In the genomic region with DNA sequence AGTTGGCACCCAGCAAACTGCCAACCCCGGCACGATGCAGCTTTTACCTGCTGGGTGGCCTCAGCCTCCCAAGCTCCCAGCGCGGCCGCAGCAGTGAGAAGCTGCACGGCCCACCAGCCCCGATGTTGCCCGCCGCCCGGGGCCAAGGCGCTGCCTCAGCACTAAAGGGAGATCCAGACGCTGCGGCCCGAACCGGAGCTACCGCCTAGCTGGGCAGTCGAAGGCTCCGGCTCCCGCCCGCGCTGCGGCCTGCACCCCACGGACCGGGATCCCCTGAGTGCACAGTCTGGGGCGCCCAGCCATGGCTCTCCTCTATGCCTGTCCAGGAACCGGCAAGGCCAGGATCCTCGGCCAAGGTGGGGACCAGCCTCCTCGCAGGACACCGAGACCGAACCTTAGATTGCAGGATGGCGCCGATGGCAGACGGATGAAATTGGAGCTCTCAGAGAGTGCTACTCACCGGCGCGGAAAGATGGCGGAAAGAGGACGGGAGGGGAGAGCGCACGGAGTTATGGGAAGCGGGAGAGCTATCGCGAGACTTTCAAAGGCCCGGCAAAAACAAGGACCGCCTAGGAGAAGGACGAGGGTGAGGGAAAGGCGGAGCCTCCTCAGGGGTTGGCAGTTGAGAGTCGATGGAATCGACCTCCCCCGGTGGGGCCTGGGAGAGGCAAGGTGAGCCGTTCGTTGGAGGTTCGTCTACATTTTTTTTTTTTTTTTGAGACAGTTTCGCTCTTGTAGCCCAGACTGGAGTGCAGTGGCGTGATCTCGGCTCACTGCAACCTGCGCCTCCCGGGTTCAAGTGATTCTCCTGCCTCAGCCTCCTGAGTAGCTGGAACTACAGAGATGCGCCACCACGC, we compare ENCODE assay signal across 8 cellular contexts. TPM values are rescaled to one million over a fixed set of nuclear protein-coding genes. Genes with fewer than 3 reads are reported as not detected.
A peak's percentile ranks its signal among the peaks of the same experiment; 100 is the strongest.
DNase-seq lines count a peak whose midpoint lies in the region; ATAC-seq and TF ChIP-seq lines count a peak whose summit lies in the region.

A gene (minus strand): TSS at position 485 of the 857 bp plus-strand sequence. CDS start 1,221 bp downstream, outside the sequence.

- no peak for TF ChIP-seq CTCF in Panc1 (IDR thresholded peaks at IDR 0.05)

- H3K9me3 Mint-ChIP-seq in activated T-cell treated with anti-CD3 and anti-CD28 coated beads, Interleukin-2, amount 50 U/mL, for 4 hours: no peaks in the 10 kb centered on the region

- in situ Hi-C loops in Panc1 (cut with HindIII; ENCODE audit: low pct_unique_long_range_greater_than_20kb, low sequenced_read_pairs): no loop called here

- no peaks in the 10 kb centered on the region for H3K27me3 ChIP-seq in Panc1 (ENCODE audit: control insufficient read depth, insufficient read depth, low read length)
- no peaks in the 10 kb centered on the region for H3K27me3 ChIP-seq in esophagus (ENCODE audit: control insufficient read depth in 1 of 2, insufficient read depth in 2 of 2, low read length in 2 of 2)
- H3K27me3 ChIP-seq in muscle layer of colon (ENCODE audit: control insufficient read depth in 1 of 2, insufficient read depth in 2 of 2, low read length in 2 of 2): no peaks in the 10 kb centered on the region

- peak; percentile 98 for DNase-seq in DMS53 (lab: John Stamatoyannopoulos, UW)
- peak; percentile 93 for DNase-seq in KG1 (lab: John Stamatoyannopoulos, UW)
- DNase-seq in Panc1 (ENCODE audit: low read depth, low spot score): peak; percentile 97
- DNase-seq in activated T-cell treated with anti-CD3 and anti-CD28 coated beads, Interleukin-2, amount 50 U/mL, for 4 hours: peak; percentile 88
- peak; percentile 82 for DNase-seq in stimulated activated CD8-positive, alpha-beta memory T cell treated with anti-CD3 and anti-CD28 coated beads, Interleukin-7, amount 100 ng/mL, for 24 hours (ENCODE audit: low read depth)

- no peaks in the 10 kb centered on the region for H3K27me3 Mint-ChIP-seq in activated T-cell treated with anti-CD3 and anti-CD28 coated beads, Interleukin-2, amount 50 U/mL, for 4 hours (ENCODE audit: low read depth)

- H3K36me3 ChIP-seq in Panc1 (ENCODE audit: control insufficient read depth, insufficient read depth, low read length): peaks cover 59% of the 10 kb centered on the region
- peaks cover 3 to 18% of the 10 kb centered on the region in 2 donors for H3K36me3 ChIP-seq in esophagus (ENCODE audit: control insufficient read depth in 2 of 2, insufficient read depth in 2 of 2, low read length in 1 of 2)
- H3K36me3 ChIP-seq in muscle layer of colon (ENCODE audit: insufficient read depth, low read length): peaks cover 62% of the 10 kb centered on the region

- H3K9me3 ChIP-seq in Panc1 (ENCODE audit: control insufficient read depth, insufficient read depth, low read depth, low read length) (no peaks in the 10 kb centered on the region), esophagus (ENCODE audit: control insufficient read depth in 2 of 2, insufficient read depth in 1 of 2, low read depth in 1 of 2, low read length in 1 of 2) (no peaks in the 10 kb centered on the region), muscle layer of colon (ENCODE audit: low read length) (no peaks in the 10 kb centered on the region)

- CTCF ChIA-PET in Panc1 (lab: Charles Lee): interaction anchor here (1.4 kb wide), 1 partner anchor 11 kb away, joined by 5 read pairs; a partner anchor contains a TSS

- peak within 1 kb of the TSS; percentile 99 for H3K4me3 Mint-ChIP-seq in activated T-cell treated with anti-CD3 and anti-CD28 coated beads, Interleukin-2, amount 50 U/mL, for 4 hours

- H3K9ac ChIP-seq in muscle layer of colon (ENCODE audit: low read length): peak within 1 kb of the TSS; percentile 76

- ATAC-seq in GM21723 (IDR thresholded peaks at IDR 0.05; ENCODE audit: unreplicated experiment) (peak; percentile 89), Panc1 (peak; percentile 95)
- peak; percentile 93 to 96 for ATAC-seq in activated T-cell treated with anti-CD3 and anti-CD28 coated beads, Interleukin-2, amount 50 U/mL, for 4 hours

- H3K36me3 Mint-ChIP-seq in activated T-cell treated with anti-CD3 and anti-CD28 coated beads, Interleukin-2, amount 50 U/mL, for 4 hours (ENCODE audit: insufficient read depth): peaks cover 60% of the 10 kb centered on the region

- peak within 1 kb of the TSS; percentile 98 for H3K27ac ChIP-seq in Panc1 (ENCODE audit: low read length)
- peak within 1 kb of the TSS; percentile 94 for H3K27ac ChIP-seq in esophagus (ENCODE audit: low read depth in 2 of 2, low read length in 1 of 2)
- H3K27ac ChIP-seq in muscle layer of colon (ENCODE audit: low read depth, low read length): peak within 1 kb of the TSS; percentile 89

- intact Hi-C loops in Panc1 (cut with micrococcal nuclease; ENCODE audit: unreplicated experiment): no loop called here

- no TSS peak for BruUV-seq in Panc1 (replicated peaks; lab: Mats Ljungman, UMichigan)

- 1 to 2% methylated on average over 60 of the region's 60 CpGs for WGBS in esophagus, 2 donors

- H3K4me3 ChIP-seq in Panc1 (ENCODE audit: low read depth in 2 of 2, low read length in 2 of 2) (peak within 1 kb of the TSS; percentile 75 to 96), esophagus (ENCODE audit: low read depth in 1 of 2, low read length in 2 of 2) (peak within 1 kb of the TSS; percentile 98), muscle layer of colon (ENCODE audit: low read depth in 1 of 2, low read length in 2 of 2) (peak within 1 kb of the TSS; percentile 95)

- H3K4me1 ChIP-seq in Panc1 (ENCODE audit: control insufficient read depth, insufficient read depth, low read length): peaks cover 46% of the 10 kb centered on the region
- peaks cover 0 to 5% of the 10 kb centered on the region in 2 donors for H3K4me1 ChIP-seq in esophagus (ENCODE audit: control insufficient read depth in 2 of 2, insufficient read depth in 2 of 2, low read length in 1 of 2)
- H3K4me1 ChIP-seq in muscle layer of colon (ENCODE audit: insufficient read depth, low read length): peaks cover 40% of the 10 kb centered on the region

- POLR2A ChIA-PET in Panc1 (lab: Charles Lee): interaction anchor here (0.5 to 0.7 kb wide), 4 partner anchors 11 to 819 kb away, joined by 4 to 7 read pairs (median 6); no protein-coding TSS in a partner anchor

- peaks cover 41% of the 10 kb centered on the region for H3K4me1 Mint-ChIP-seq in activated T-cell treated with anti-CD3 and anti-CD28 coated beads, Interleukin-2, amount 50 U/mL, for 4 hours (ENCODE audit: low read depth)

RNA-seq across cellular contexts. Expression of the gene that starts here (rescaled TPM):
- 1,366 TPM for total RNA-seq in Panc1 (2021; ENCODE audit: unreplicated experiment)
- 1,339 TPM for polyA plus RNA-seq in Panc1 (2012; ENCODE audit: insufficient read length)
- total RNA-seq in activated T-cell treated with anti-CD3 and anti-CD28 coated beads, Interleukin-2, amount 50 U/mL, for 4 hours: 1,000 to 10,000 TPM; 1,663 to 1,788 (median 1,766) TPM
- polyA plus RNA-seq in esophagus: 1,000 to 10,000 TPM; 2,199 to 3,397 TPM

Comparison
In these comparisons a context has a peak if more than half of its experiments do, and no peak if none do; other contexts are left out.
1. Peak in every context shown above with its lines: DNase-seq, ATAC-seq, H3K4me3 ChIP-seq and H3K27ac ChIP-seq.